ENCODE assay signal across 12 cellular contexts in the genomic region with DNA sequence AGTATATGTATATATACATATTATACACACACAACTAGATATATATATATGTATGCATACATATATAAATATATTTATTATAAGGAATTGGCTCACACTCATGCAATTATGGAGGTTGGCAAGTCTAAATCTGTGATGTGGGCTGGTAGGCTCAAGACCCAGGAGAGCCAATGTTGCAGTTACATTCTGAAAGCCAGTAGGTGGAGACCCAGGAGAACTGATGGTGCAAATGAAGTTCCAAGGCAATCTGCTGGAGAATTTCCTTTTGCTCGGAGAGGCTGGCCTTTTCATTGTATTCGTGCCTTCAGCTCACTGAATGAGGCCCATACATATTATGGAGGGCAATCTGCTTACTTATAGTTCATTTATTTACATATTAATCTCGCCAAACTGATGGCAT. TPM values are rescaled to one million over a fixed set of nuclear protein-coding genes. Genes with fewer than 3 reads are reported as not detected.
DNase-seq lines count a peak whose midpoint lies in the region; ATAC-seq and TF ChIP-seq lines count a peak whose summit lies in the region.
"Had no signal": no experiment of that assay in that cellular context is flagged by ENCODE, and none has a peak within 500 bp of the region (broad histone marks: within the 10 kb centered on the region; RNA-seq: fewer than 3 reads in every experiment).

No MANE protein-coding gene starts in this region.

- DNase-seq in NCI-H1417 (lab: John Stamatoyannopoulos, UW) (peak in 2 of 3 experiments; percentile 53 to 69), NCI-H1417 treated with DMSO at 0.1 percent for 48 hours (lab: John Stamatoyannopoulos, UW) (no peak), NB4 (ENCODE audit: low read depth) (peak; percentile 33), mammary epithelial cell (peak; percentile 46), neural crest cell (ENCODE audit: low read depth, low spot score) (no peak), Right ventricle myocardium superior (no peak), HAP-1 (ENCODE audit: low spot score in 2 of 2) (no peak), colonic mucosa (no peak)
- DNase-seq: activated naive CD4-positive, alpha-beta T cell treated with anti-CD3 and anti-CD28 coated beads, Interleukin-2, amount 50 U/mL, for 16 hours; NCI-H2029; tibial artery had no signal

- H3K27ac Mint-ChIP-seq in neural crest cell (ENCODE audit: unreplicated experiment), result no peak overlapping the region

- no peak for TF ChIP-seq POLR2A in NB4 (IDR thresholded peaks at IDR 0.05; ENCODE audit: extremely low read depth, insufficient read length)

- H3K4me3 ChIP-seq in NB4 (ENCODE audit: low read depth, low read length), result no peak overlapping the region
- no peak overlapping the region for H3K4me3 ChIP-seq in mammary epithelial cell (replicated peaks in 1 of 3; ENCODE audit: insufficient read depth in 1 of 3, low read depth in 2 of 3, low read length in 3 of 3)
- no peak overlapping the region for H3K4me3 ChIP-seq in HAP-1
- H3K4me3 ChIP-seq in colonic mucosa, result no peak overlapping the region
- H3K4me3 ChIP-seq: tibial artery had no signal

- in situ Hi-C loops in mammary epithelial cell (cut with MboI; ENCODE audit: low sequenced_read_pairs in 2 of 2) (no loop called here), HAP-1 (cut with MboI; ENCODE audit: low sequenced_read_pairs) (no loop called here)

- BruUV-seq in mammary epithelial cell (replicated peaks; lab: Mats Ljungman, UMichigan), result no TSS peak

- H2AFZ ChIP-seq in mammary epithelial cell (ENCODE audit: low read depth, low read length), result no peak overlapping the region

- CTCF ChIA-PET in mammary epithelial cell (lab: Charles Lee; ENCODE audit: low non-redundant PET), result no interaction called here

- peaks cover 14% of the 10 kb centered on the region for H3K27me3 Mint-ChIP-seq in neural crest cell (ENCODE audit: low read depth)

- H4K20me1 ChIP-seq in mammary epithelial cell (ENCODE audit: insufficient read depth, low read length), result no peaks in the 10 kb centered on the region

- peaks cover 8% of the 10 kb centered on the region for H3K9me3 Mint-ChIP-seq in neural crest cell

- peaks cover 10% of the 10 kb centered on the region for H3K4me1 ChIP-seq in mammary epithelial cell (ENCODE audit: insufficient read depth, low read length)
- no peaks in the 10 kb centered on the region for H3K4me1 ChIP-seq in HAP-1
- no peaks in the 10 kb centered on the region for H3K4me1 ChIP-seq in colonic mucosa
- H3K4me1 ChIP-seq: tibial artery had no signal

- H3K4me2 ChIP-seq in mammary epithelial cell (ENCODE audit: insufficient read depth, low read depth, low read length), result no peak overlapping the region

- no peaks in the 10 kb centered on the region for H3K4me1 Mint-ChIP-seq in neural crest cell

- no peak overlapping the region for H3K9ac ChIP-seq in mammary epithelial cell (ENCODE audit: insufficient read depth, low read length)
- no peak overlapping the region for H3K9ac ChIP-seq in colonic mucosa (ENCODE audit: low read depth in 2 of 2, low read length in 2 of 2)

- ATAC-seq in Right ventricle myocardium superior (ENCODE audit: poor library complexity), result no peak

- H3K36me3 ChIP-seq in mammary epithelial cell (ENCODE audit: insufficient read depth, low read length) (no peaks in the 10 kb centered on the region), HAP-1 (replicated peaks) (no peaks in the 10 kb centered on the region), colonic mucosa (no peaks in the 10 kb centered on the region)
- H3K36me3 ChIP-seq: tibial artery had no signal

- no peak overlapping the region for H3K27ac ChIP-seq in mammary epithelial cell (ENCODE audit: insufficient read depth, low read depth, low read length)
- H3K27ac ChIP-seq in colonic mucosa, result no peak overlapping the region
- H3K27ac ChIP-seq: tibial artery had no signal

- H3K27me3 ChIP-seq in mammary epithelial cell (ENCODE audit: insufficient read depth, low read length) (no peaks in the 10 kb centered on the region), HAP-1 (ENCODE audit: low read depth) (peaks cover 13% of the 10 kb centered on the region), colonic mucosa (no peaks in the 10 kb centered on the region)
- H3K27me3 ChIP-seq: tibial artery had no signal

- H3K79me2 ChIP-seq in mammary epithelial cell (ENCODE audit: insufficient read depth, low read length), result no peaks in the 10 kb centered on the region

- intact Hi-C loops in mammary epithelial cell (cut with micrococcal nuclease) (no loop called here), Right ventricle myocardium superior (cut with DNase I) (no loop called here), colonic mucosa (cut with DNase I) (no loop called here)

- H3K4me3 Mint-ChIP-seq in neural crest cell, result no peak overlapping the region

- dilution Hi-C loops in mammary epithelial cell (cut with HindIII; ENCODE audit: low sequenced_read_pairs), result no loop called here

- H3K9me3 ChIP-seq in mammary epithelial cell (replicated peaks; ENCODE audit: insufficient read depth, low read length) (no peaks in the 10 kb centered on the region), HAP-1 (no peaks in the 10 kb centered on the region), colonic mucosa (no peaks in the 10 kb centered on the region)
- H3K9me3 ChIP-seq: tibial artery had no signal

- TF ChIP-seq CTCF in NB4 (IDR thresholded peaks at IDR 0.05; ENCODE audit: low read depth, low read length), result peak; percentile 38
- peak; percentile 49 to 71 for TF ChIP-seq CTCF in mammary epithelial cell (conservative IDR thresholded peaks at IDR 0.05 in 1 of 2, IDR thresholded peaks at IDR 0.05 in 1 of 2; ENCODE audit: extremely low read depth in 1 of 2, insufficient read depth in 1 of 2, low read depth in 1 of 2, low read length in 2 of 2)
- peak; percentile 49 for TF ChIP-seq CTCF in neural crest cell (conservative IDR thresholded peaks at IDR 0.05)
- no peak for TF ChIP-seq CTCF in colonic mucosa (IDR thresholded peaks at IDR 0.05)

- 27% methylated on average over 3 of the region's 3 CpGs for WGBS in mammary epithelial cell (ENCODE audit: low coverage, missing lambda C conversion rate)

- no peaks in the 10 kb centered on the region for H3K36me3 Mint-ChIP-seq in neural crest cell (ENCODE audit: low read depth)

RNA-seq across cellular contexts. Expression of gene IVL, which starts 9.4 kb away (rescaled TPM):
- total RNA-seq in mammary epithelial cell, result 10 to 100 TPM in 1 of 2 donors, under 1 TPM in 1; 0.50 to 19.1 TPM
- polyA plus RNA-seq in mammary epithelial cell, result 21.5 TPM
- polyA minus RNA-seq in mammary epithelial cell, result 11.8 TPM
- not detected in 2 replicates for total RNA-seq in neural crest cell
- total RNA-seq in Right ventricle myocardium superior, result not detected
- total RNA-seq in colonic mucosa, result not detected
- total RNA-seq: myocyte had no signal

RNA-seq across cellular contexts. Expression of gene SPRR5, which starts 29.2 kb away (rescaled TPM):
- total RNA-seq in mammary epithelial cell, result under 1 TPM in 1 of 2 donors, not detected in 1; 0.78 TPM
- polyA plus RNA-seq in mammary epithelial cell, result not detected
- polyA minus RNA-seq in mammary epithelial cell, result not detected
- total RNA-seq in neural crest cell, result not detected in 2 replicates
- not detected for total RNA-seq in Right ventricle myocardium superior
- not detected for total RNA-seq in colonic mucosa
- total RNA-seq: myocyte had no signal

RNA-seq across cellular contexts. Expression of gene SMCP, which starts 39.7 kb away (rescaled TPM):
- not detected for total RNA-seq in mammary epithelial cell
- not detected for polyA plus RNA-seq in mammary epithelial cell
- polyA minus RNA-seq in mammary epithelial cell, result not detected
- not detected in 2 replicates for total RNA-seq in neural crest cell
- not detected for total RNA-seq in Right ventricle myocardium superior
- total RNA-seq in colonic mucosa, result not detected
- total RNA-seq: myocyte had no signal

RNA-seq across cellular contexts. Expression of gene SPRR4, which starts 52.7 kb away (rescaled TPM):
- total RNA-seq in mammary epithelial cell (not detected), neural crest cell (not detected in 2 replicates), Right ventricle myocardium superior (not detected), colonic mucosa (not detected)
- polyA plus RNA-seq in mammary epithelial cell, result 0.11 TPM
- not detected for polyA minus RNA-seq in mammary epithelial cell
- total RNA-seq: myocyte had no signal

RNA-seq across cellular contexts. Expression of gene LCE7A, which starts 58.0 kb away (rescaled TPM):
- not detected for total RNA-seq in mammary epithelial cell
- not detected for polyA plus RNA-seq in mammary epithelial cell
- not detected for polyA minus RNA-seq in mammary epithelial cell
- not detected in 2 replicates for total RNA-seq in neural crest cell
- total RNA-seq in Right ventricle myocardium superior, result not detected
- total RNA-seq in colonic mucosa, result not detected
- total RNA-seq: myocyte had no signal

Comparison
In these comparisons a context has a peak if more than half of its experiments do, and no peak if none do; other contexts are left out.
1. DNase-seq: peak in NCI-H1417 (2 of 3), NB4 (single experiment) and mammary epithelial cell (single experiment); none in NCI-H1417 treated with DMSO at 0.1 percent for 48 hours (single experiment), neural crest cell (single experiment), Right ventricle myocardium superior (single experiment), HAP-1 (0 of 2) and colonic mucosa (single experiment).